ENCODE assay signal across 27 cellular contexts in genomic region chr18:57142361-57142760, GRCh38. TPM values are rescaled to one million over a fixed set of nuclear protein-coding genes. Genes with fewer than 3 reads are reported as not detected.
"Had no signal": no experiment of that assay in that cellular context is flagged by ENCODE, and none has a peak within 500 bp of the region (broad histone marks: within the 10 kb centered on the region; RNA-seq: fewer than 3 reads in every experiment).

No MANE protein-coding gene starts in this region.

- H3K36me3 Mint-ChIP-seq: activated naive CD8-positive, alpha-beta T cell treated with anti-CD3 and anti-CD28 coated beads, Interleukin-2, amount 10 ng/mL, durations not matched to agents 7 days and 5 days had no signal

- H3K9ac ChIP-seq: KMS-11, SK-N-SH had no signal

- H3K27me3 Mint-ChIP-seq: activated naive CD8-positive, alpha-beta T cell treated with anti-CD3 and anti-CD28 coated beads, Interleukin-2, amount 10 ng/mL, durations not matched to agents 7 days and 5 days had no signal

- H3K4me2 ChIP-seq: KMS-11, SK-N-SH had no signal

- H3K27ac ChIP-seq: adrenal gland, KMS-11, SJCRH30, VCaP had no signal

- H3K36me3 ChIP-seq: adrenal gland, MG63, SJCRH30 had no signal

- H3K4me1 ChIP-seq: adrenal gland, SJCRH30 had no signal

- DNase-seq: activated CD4-positive, alpha-beta T cell treated with anti-CD3 and anti-CD28 coated beads for 36 hours; activated CD8-positive, alpha-beta memory T cell treated with anti-CD3 and anti-CD28 coated beads, Interleukin-2, amount 50 U/mL, for 48 hours; activated CD8-positive, alpha-beta T cell treated with anti-CD3 and anti-CD28 coated beads for 36 hours; activated naive CD4-positive, alpha-beta T cell treated with anti-CD3 and anti-CD28 coated beads, Interleukin-2, amount 50 U/mL, for 16 hours; activated naive CD8-positive, alpha-beta T cell treated with anti-CD3 and anti-CD28 coated beads, Interleukin-2, amount 10 ng/mL, durations not matched to agents 7 days and 5 days; activated T-cell treated with anti-CD3 and anti-CD28 coated beads, Interleukin-2, amount 50 U/mL, for 1 hour; adrenal gland; aorta; central memory CD4-positive, alpha-beta T cell; MG63; MV-4-11; NCI-H1092 treated with DMSO at 0.1 percent for 48 hours; NCI-H1436 treated with DMSO at 0.1 percent for 48 hours; NCI-H187; NCI-H2171; Right ventricle myocardium superior; RPMI8226; SJCRH30; SK-N-SH; T-helper 1 cell had no signal

- H3K9me3 Mint-ChIP-seq: activated CD8-positive, alpha-beta T cell treated with anti-CD3 and anti-CD28 coated beads for 36 hours had no signal

- ATAC-seq: activated CD4-positive, alpha-beta T cell treated with anti-CD3 and anti-CD28 coated beads for 36 hours; activated CD8-positive, alpha-beta T cell treated with anti-CD3 and anti-CD28 coated beads for 36 hours; Panc1 had no signal

- H3K4me3 ChIP-seq: adrenal gland, MG63, SJCRH30 had no signal

- H3K27me3 ChIP-seq: MG63, SJCRH30 had no signal

- H3K9me3 ChIP-seq: adrenal gland, MG63, SJCRH30, SK-N-SH had no signal

- H3K4me1 Mint-ChIP-seq: activated CD4-positive, alpha-beta T cell treated with anti-CD3 and anti-CD28 coated beads for 36 hours; activated naive CD8-positive, alpha-beta T cell treated with anti-CD3 and anti-CD28 coated beads, Interleukin-2, amount 10 ng/mL, durations not matched to agents 7 days and 5 days had no signal

- H3K27ac Mint-ChIP-seq: activated CD4-positive, alpha-beta T cell treated with anti-CD3 and anti-CD28 coated beads for 36 hours; activated CD8-positive, alpha-beta T cell treated with anti-CD3 and anti-CD28 coated beads for 36 hours; activated naive CD8-positive, alpha-beta T cell treated with anti-CD3 and anti-CD28 coated beads, Interleukin-2, amount 10 ng/mL, durations not matched to agents 7 days and 5 days had no signal

- H3K4me3 Mint-ChIP-seq: activated CD4-positive, alpha-beta T cell treated with anti-CD3 and anti-CD28 coated beads for 36 hours; activated CD8-positive, alpha-beta T cell treated with anti-CD3 and anti-CD28 coated beads for 36 hours; activated naive CD8-positive, alpha-beta T cell treated with anti-CD3 and anti-CD28 coated beads, Interleukin-2, amount 10 ng/mL, durations not matched to agents 7 days and 5 days had no signal

RNA-seq across cellular contexts. Expression of gene BOD1L2, which starts 4.5 kb away (rescaled TPM):
- total RNA-seq: activated CD4-positive, alpha-beta T cell treated with anti-CD3 and anti-CD28 coated beads for 36 hours; activated CD8-positive, alpha-beta T cell treated with anti-CD3 and anti-CD28 coated beads for 36 hours; activated naive CD8-positive, alpha-beta T cell treated with anti-CD3 and anti-CD28 coated beads, Interleukin-2, amount 10 ng/mL, durations not matched to agents 7 days and 5 days; adrenal gland; aorta; bronchial epithelial cell; chondrocyte; OCI-LY7; Right ventricle myocardium superior; SJCRH30; T-helper 2 cell treated with Interferon-gamma antibody and Interleukin-4, amounts not matched to agents 100 ng/mL and 5 ng/mL, for 36 hours had no signal
